In genomic region chr7:2668401-2668800, GRCh38 we compare ENCODE assay signal across 21 cellular contexts. TPM values are rescaled to one million over a fixed set of nuclear protein-coding genes. Genes with fewer than 3 reads are reported as not detected.
DNase-seq lines count a peak whose midpoint lies in the region; ATAC-seq, FAIRE-seq and TF ChIP-seq lines count a peak whose summit lies in the region.
"Had no signal": no experiment of that assay in that cellular context is flagged by ENCODE, and none has a peak within 500 bp of the region (broad histone marks: within the 10 kb centered on the region; RNA-seq: fewer than 3 reads in every experiment).

No MANE protein-coding gene starts in this region.

- H3K79me2 ChIP-seq in H9 (ENCODE audit: insufficient read depth, low read length) = no peaks in the 10 kb centered on the region

- no peak overlapping the region for H3T11ph ChIP-seq in H9 (ENCODE audit: low read length)

- no peak overlapping the region for H3K4me3 Mint-ChIP-seq in H9
- H3K4me3 Mint-ChIP-seq: activated CD4-positive, alpha-beta T cell treated with anti-CD3 and anti-CD28 coated beads, Interleukin-2, amount 10 ng/mL, durations not matched to agents 24 days and 14 days; T-cell had no signal

- 35% methylated on average over 6 of the region's 6 CpGs for WGBS in mesenchymal stem cell
- no CpG with 5 or more reads among the region's 6 CpGs for WGBS in H9 (ENCODE audit: extremely low coverage, insufficient read length, low lambda C conversion rate)

- CTCF ChIA-PET in AG04450 (lab: Charles Lee) = interaction anchor here (0.6 to 1.2 kb wide), 3 partner anchors 196 to 236 kb away, joined by 3 to 4 read pairs (median 3); no protein-coding TSS in a partner anchor

- H4K91ac ChIP-seq in mesenchymal stem cell (ENCODE audit: low read length) (no peak overlapping the region), H9 (ENCODE audit: insufficient read length, low read depth, low read length) (no peak overlapping the region)

- H2BK20ac ChIP-seq in H9 (ENCODE audit: low read depth, low read length, poor library complexity, severe bottlenecking) = no peak overlapping the region

- no peak for FAIRE-seq in H54 (lab: Jason Lieb, UNC)

- H4K20me1 ChIP-seq in H9 (ENCODE audit: control insufficient read depth, insufficient read depth, insufficient read length) = no peaks in the 10 kb centered on the region

- no peak for TF ChIP-seq CTCF in AG04450 (IDR thresholded peaks at IDR 0.05; ENCODE audit: low read depth, low read length)
- TF ChIP-seq CTCF in cardiac fibroblast (IDR thresholded peaks at IDR 0.05; ENCODE audit: low read depth, low read length) = no peak
- TF ChIP-seq CTCF in H9 (conservative IDR thresholded peaks at IDR 0.05) = no peak

- H3K9ac ChIP-seq in mesenchymal stem cell (ENCODE audit: low read length) = no peak overlapping the region
- no peak overlapping the region for H3K9ac ChIP-seq in H9 (ENCODE audit: extremely low read depth, insufficient read length, low read length)

- H3K27ac ChIP-seq in AG04450 (ENCODE audit: low read depth, low read length) (peak overlapping the region; percentile 52), mesenchymal stem cell (ENCODE audit: low read length, poor library complexity, severe bottlenecking) (no peak overlapping the region), H9 (ENCODE audit: insufficient read length, low read depth, low read length) (no peak overlapping the region), substantia nigra (ENCODE audit: low read depth, low read length, poor library complexity, severe bottlenecking) (no peak overlapping the region)
- H3K27ac ChIP-seq: cardiac muscle cell, psoas muscle, RWPE1 had no signal

- H3K9me3 ChIP-seq in AG04450 (ENCODE audit: control insufficient read depth, insufficient read depth, low read length) (peaks cover 11% of the 10 kb centered on the region), mesenchymal stem cell (ENCODE audit: control insufficient read depth, low read length) (peaks cover 5% of the 10 kb centered on the region), H9 (ENCODE audit: control insufficient read depth, low read depth, low read length) (no peaks in the 10 kb centered on the region)
- H3K9me3 ChIP-seq: HAP-1, psoas muscle had no signal

- no peak for ATAC-seq in HG02759 (IDR thresholded peaks at IDR 0.05; ENCODE audit: unreplicated experiment)
- ATAC-seq: psoas muscle, T-cell had no signal

- H3K4ac ChIP-seq in mesenchymal stem cell (ENCODE audit: low read depth in 1 of 2, low read length in 2 of 2) = no peak overlapping the region
- no peak overlapping the region for H3K4ac ChIP-seq in H9 (ENCODE audit: low read depth, low read length)

- H4K5ac ChIP-seq in H9 (ENCODE audit: insufficient read length, low read depth, low read length) = no peak overlapping the region

- H3K18ac ChIP-seq in mesenchymal stem cell (ENCODE audit: low read depth in 1 of 2, low read length in 2 of 2) (no peak overlapping the region), H9 (ENCODE audit: insufficient read length, low read depth, low read length) (no peak overlapping the region)

- H4K8ac ChIP-seq in mesenchymal stem cell (ENCODE audit: low read length) = peak overlapping the region; percentile 25
- no peak overlapping the region for H4K8ac ChIP-seq in H9 (replicated peaks; ENCODE audit: insufficient read length, low read depth, low read length)

- H3K9me3 Mint-ChIP-seq in H9 = peaks cover 2 to 5% of the 10 kb centered on the region in 2 experiments; a peak in 3 of 5 replicates
- H3K9me3 Mint-ChIP-seq: activated CD4-positive, alpha-beta T cell treated with anti-CD3 and anti-CD28 coated beads, Interleukin-2, amount 10 ng/mL, durations not matched to agents 24 days and 14 days; T-cell had no signal

- H2BK5ac ChIP-seq in mesenchymal stem cell (ENCODE audit: low read depth, low read length, poor library complexity, severe bottlenecking) (no peak overlapping the region), H9 (ENCODE audit: insufficient read length, low read length) (no peak overlapping the region)

- peaks cover 46% of the 10 kb centered on the region for H3K27me3 Mint-ChIP-seq in H9 (ENCODE audit: low read depth)

- H3K4me3 ChIP-seq in AG04450 (ENCODE audit: low read depth, low read length) = no peak overlapping the region
- no peak overlapping the region for H3K4me3 ChIP-seq in cardiac fibroblast (replicated peaks in 1 of 2; ENCODE audit: low read depth in 2 of 2, low read length in 2 of 2)
- H3K4me3 ChIP-seq in mesenchymal stem cell (ENCODE audit: insufficient read depth in 1 of 2, low read depth in 1 of 2, low read length in 2 of 2) = no peak overlapping the region
- H3K4me3 ChIP-seq: cardiac muscle cell, HAP-1, psoas muscle had no signal

- H3K4me1 ChIP-seq in mesenchymal stem cell (ENCODE audit: control insufficient read depth, insufficient read depth, low read depth, low read length) (peaks cover 30% of the 10 kb centered on the region), H9 (ENCODE audit: insufficient read depth, low read length) (no peaks in the 10 kb centered on the region; the same call in 1 of the 2 replicates)
- H3K4me1 ChIP-seq: HAP-1 had no signal

- H3K36me3 Mint-ChIP-seq in H9 (ENCODE audit: insufficient read depth in 1 of 3, low read depth in 3 of 3) = no peaks in the 10 kb centered on the region; a peak in 1 of 7 replicates
- H3K36me3 Mint-ChIP-seq: T-cell had no signal

- H2BK120ac ChIP-seq in mesenchymal stem cell (ENCODE audit: low read depth, low read length) (no peak overlapping the region), H9 (ENCODE audit: low read depth, low read length, poor library complexity, severe bottlenecking) (no peak overlapping the region)

- H3K27me3 ChIP-seq in AG04450 (ENCODE audit: control insufficient read depth, insufficient read depth, low read length) (no peaks in the 10 kb centered on the region), mesenchymal stem cell (ENCODE audit: control insufficient read depth in 1 of 2, insufficient read depth in 1 of 2, low read length in 2 of 2) (peaks cover 0 to 41% of the 10 kb centered on the region in 2 experiments), H9 (ENCODE audit: insufficient read depth, low read length) (no peaks in the 10 kb centered on the region; the same call in 1 of the 2 replicates)

- H2AFZ ChIP-seq in mesenchymal stem cell (ENCODE audit: low read depth, low read length) (no peak overlapping the region), H9 (ENCODE audit: low read length) (no peak overlapping the region)

- no peak overlapping the region for H3K56ac ChIP-seq in H9 (ENCODE audit: insufficient read length, low read depth, low read length)

- H3K23ac ChIP-seq in mesenchymal stem cell (ENCODE audit: low read length in 2 of 2) (peak overlapping the region in 1 of 2 experiments; percentile 57), H9 (ENCODE audit: insufficient read length, low read depth, low read length) (no peak overlapping the region)

- DNase-seq in AG04450 (ENCODE audit: low read depth, low spot score) (peak; percentile 85), H54 (ENCODE audit: insufficient read length, low spot score) (peak; percentile 83), cardiac fibroblast (ENCODE audit: low read depth in 2 of 2) (peak; percentile 83), mesenchymal stem cell (peak; percentile 95), SIG-M5 (lab: John Stamatoyannopoulos, UW) (no peak), H9 (no peak), substantia nigra (lab: John Stamatoyannopoulos, UW) (no peak)
- DNase-seq: activated CD4-positive, alpha-beta T cell treated with anti-CD3 and anti-CD28 coated beads, Interleukin-2, amount 10 ng/mL, durations not matched to agents 24 days and 14 days; KG1; midbrain; NCI-H1092; NCI-H2081; NCI-H446; NK-92 treated with Interleukin-12 subunit alpha and Interleukin-12 subunit beta, amount 100 ng/mL, for 24 hours; psoas muscle; stimulated activated CD4-positive, alpha-beta T cell treated with anti-CD3 and anti-CD28 coated beads, Interleukin-12 subunit alpha, Interleukin-12 subunit beta, amount 100 ng/mL, for 4 hours; T-cell had no signal

- peaks cover 3% of the 10 kb centered on the region for H3K79me1 ChIP-seq in mesenchymal stem cell (replicated peaks; ENCODE audit: low read length, poor library complexity, severe bottlenecking)
- no peaks in the 10 kb centered on the region for H3K79me1 ChIP-seq in H9 (ENCODE audit: insufficient read depth, low read depth, low read length, poor library complexity, severe bottlenecking)

- peaks cover 0 to 16% of the 10 kb centered on the region in 2 experiments for H3K36me3 ChIP-seq in mesenchymal stem cell (ENCODE audit: control insufficient read depth in 1 of 2, insufficient read depth in 2 of 2, low read depth in 1 of 2, low read length in 2 of 2)
- H3K36me3 ChIP-seq: cardiac muscle cell, HAP-1 had no signal

- no peak overlapping the region for H2AK5ac ChIP-seq in mesenchymal stem cell (ENCODE audit: low read length, severe bottlenecking)
- no peak overlapping the region for H2AK5ac ChIP-seq in H9 (ENCODE audit: insufficient read length, low read length)

- no peak overlapping the region for H3K27ac Mint-ChIP-seq in H9
- H3K27ac Mint-ChIP-seq: activated CD4-positive, alpha-beta T cell treated with anti-CD3 and anti-CD28 coated beads, Interleukin-2, amount 10 ng/mL, durations not matched to agents 24 days and 14 days had no signal

- H3K14ac ChIP-seq in mesenchymal stem cell (ENCODE audit: low read length in 2 of 2) = peak overlapping the region in 1 of 2 experiments; percentile 29
- no peak overlapping the region for H3K14ac ChIP-seq in H9 (ENCODE audit: insufficient read depth, low read length)

- no peak overlapping the region for H2BK15ac ChIP-seq in mesenchymal stem cell (ENCODE audit: low read depth, poor library complexity, severe bottlenecking)
- no peak overlapping the region for H2BK15ac ChIP-seq in H9 (ENCODE audit: low read depth, low read length)

- POLR2A ChIA-PET in AG04450 (lab: Yijun Ruan, JAX) = interaction anchor here (0.6 to 1.5 kb wide), 7 partner anchors 9 to 604 kb away, joined by 3 to 10 read pairs (median 6); no protein-coding TSS in a partner anchor

- peaks cover 5 to 14% of the 10 kb centered on the region in 2 experiments; a peak in 2 of 4 replicates for H3K4me1 Mint-ChIP-seq in H9

- H2BK12ac ChIP-seq in mesenchymal stem cell (ENCODE audit: low read length in 2 of 2) = peak overlapping the region in 1 of 2 experiments; percentile 67
- H2BK12ac ChIP-seq in H9 (ENCODE audit: insufficient read length, low read depth, low read length) = no peak overlapping the region

- TF ChIP-seq POLR2A in H54 (IDR thresholded peaks at IDR 0.05; ENCODE audit: low read depth, low read length) = no peak

- H3K23me2 ChIP-seq in H9 (ENCODE audit: insufficient read length, low read depth, low read length, poor library complexity, severe bottlenecking) = no peaks in the 10 kb centered on the region

- H3K4me2 ChIP-seq in mesenchymal stem cell (ENCODE audit: low read length, poor library complexity, severe bottlenecking) = no peak overlapping the region
- no peak overlapping the region for H3K4me2 ChIP-seq in H9 (ENCODE audit: insufficient read depth, insufficient read length, low read length)

RNA-seq across cellular contexts. Expression of gene AMZ1, which starts 19.6 kb away (rescaled TPM):
- polyA plus RNA-seq in AG04450 (2011; rRNA removed) = 0.43 and 0.67 TPM in 2 replicates
- polyA minus RNA-seq in AG04450 (2011; rRNA and poly(A)+ RNA removed) = 0.78 and 1.1 TPM in 2 replicates
- 0.06 TPM for polyA plus RNA-seq in mesenchymal stem cell (2013, experiment 1 of 2)
- 0.07 TPM for polyA plus RNA-seq in mesenchymal stem cell (2013, experiment 2 of 2)
- total RNA-seq in H9 (2021) = 0.74 and 0.90 TPM in 2 replicates
- total RNA-seq: activated CD4-positive, alpha-beta T cell treated with anti-CD3 and anti-CD28 coated beads, Interleukin-2, amount 10 ng/mL, durations not matched to agents 24 days and 14 days; psoas muscle had no signal

RNA-seq across cellular contexts. Expression of gene TTYH3, which starts 36.6 kb away (rescaled TPM):
- 30.8 and 50.7 TPM in 2 replicates for polyA plus RNA-seq in AG04450 (2011; rRNA removed)
- polyA minus RNA-seq in AG04450 (2011; rRNA and poly(A)+ RNA removed) = 23.1 and 24.5 TPM in 2 replicates
- 198 TPM for polyA plus RNA-seq in mesenchymal stem cell (2013, experiment 1 of 2)
- 194 TPM for polyA plus RNA-seq in mesenchymal stem cell (2013, experiment 2 of 2)
- 122 TPM in 2 replicates for total RNA-seq in H9 (2021)

Comparison
In these comparisons a context has a peak if more than half of its experiments do, and no peak if none do; other contexts are left out.
1. DNase-seq: peak in AG04450 (single experiment), H54 (single experiment), cardiac fibroblast (2 of 2) and mesenchymal stem cell (single experiment); none in SIG-M5 (single experiment), H9 (single experiment) and substantia nigra (0 of 49).